ENCODE assay signal across 9 cellular contexts in genomic region chr2:189943009-189943408, GRCh38.
"Had no signal": no experiment of that assay in that cellular context is flagged by ENCODE, and none has a peak within 500 bp of the region (broad histone marks: within the 10 kb centered on the region; RNA-seq: fewer than 3 reads in every experiment).

No MANE protein-coding gene starts in this region.

- H3K36me3 ChIP-seq: HAP-1 had no signal

- ATAC-seq: HCT116 had no signal

- H3K4me1 ChIP-seq: HAP-1 had no signal

- H3K4me3 ChIP-seq: GM23248, HAP-1 had no signal

- H3K4me2 ChIP-seq: KMS-11 had no signal

- H3K27ac ChIP-seq: GM23248, KMS-11 had no signal

- H3K9ac ChIP-seq: GM23248, KMS-11 had no signal

- H3K9me3 ChIP-seq: HAP-1 had no signal

- FAIRE-seq: HTR-8/SVneo had no signal

- DNase-seq: GM23248, GOT3, H7, IMR-90, KBM-7 had no signal

- H2AFZ ChIP-seq: GM23248 had no signal
